22 cellular contexts compared by ENCODE assay signal in genomic region chr16:79786389-79786788, GRCh38.
A peak's percentile ranks its signal among the peaks of the same experiment; 100 is the strongest.
DNase-seq lines count a peak whose midpoint lies in the region; ATAC-seq, FAIRE-seq and TF ChIP-seq lines count a peak whose summit lies in the region.
"Had no signal": no experiment of that assay in that cellular context is flagged by ENCODE, and none has a peak within 500 bp of the region (broad histone marks: within the 10 kb centered on the region; RNA-seq: fewer than 3 reads in every experiment).

No MANE protein-coding gene starts in this region.

- no peaks in the 10 kb centered on the region for H3K9me3 ChIP-seq in HEK293 (ENCODE audit: control insufficient read depth, insufficient read depth, low read depth, low read length)
- peaks cover 4% of the 10 kb centered on the region for H3K9me3 ChIP-seq in IMR-90 (ENCODE audit: control insufficient read depth, insufficient read depth, low read length)
- no peaks in the 10 kb centered on the region for H3K9me3 ChIP-seq in H1 (ENCODE audit: insufficient read depth in 2 of 2, low read depth in 1 of 2, low read length in 1 of 2)
- H3K9me3 ChIP-seq: BE2C, BLaER1, Caco-2 had no signal

- ATAC-seq in IMR-90 (ENCODE audit: low read depth) (no peak), omental fat pad (ENCODE audit: low FRiP score) (no peak)

- no peak overlapping the region for H3K4me2 ChIP-seq in IMR-90 (ENCODE audit: low read depth, low read length)
- H3K4me2 ChIP-seq in H1 (ENCODE audit: insufficient read depth in 1 of 2, low read depth in 2 of 2, low read length in 2 of 2): no peak overlapping the region
- H3K4me2 ChIP-seq: BLaER1 had no signal

- no peaks in the 10 kb centered on the region for H3K36me3 ChIP-seq in HEK293 (ENCODE audit: control insufficient read depth in 2 of 2, insufficient read depth in 1 of 2, low read length in 2 of 2)
- H3K36me3 ChIP-seq in IMR-90 (ENCODE audit: control insufficient read depth, insufficient read depth, low read length): no peaks in the 10 kb centered on the region
- no peaks in the 10 kb centered on the region for H3K36me3 ChIP-seq in H1 (ENCODE audit: control insufficient read depth in 2 of 4, insufficient read depth in 4 of 4, low read length in 3 of 4)
- H3K36me3 ChIP-seq: BE2C, BLaER1 had no signal

- DNase-seq in IMR-90 (no peak), H1 (ENCODE audit: low read depth in 1 of 2, low spot score in 2 of 2) (no peak), COLO668 (lab: John Stamatoyannopoulos, UW; ENCODE audit: unreplicated experiment) (no peak), omental fat pad (ENCODE audit: low spot score) (no peak)
- DNase-seq: 8988T; ACHN; BE2C; C1 segment of cervical spinal cord; Caco-2; Calu3; CD4-positive, alpha-beta memory T cell; CD4-positive, CD25-positive, alpha-beta regulatory T cell; CD8-positive, alpha-beta memory T cell; DMS79 treated with DMSO at 0.1 percent for 48 hours; GF-D8 had no signal

- TF ChIP-seq POLR2A in IMR-90 (IDR thresholded peaks at IDR 0.05; ENCODE audit: low read depth, low read length): no peak
- no peak for TF ChIP-seq POLR2A in H1 (IDR thresholded peaks at IDR 0.05; ENCODE audit: control extremely low read depth in 1 of 2, low read depth in 2 of 2, low read length in 2 of 2)

- POLR2A ChIA-PET in HEK293 (lab: Yijun Ruan, JAX) (no interaction called here), IMR-90 (lab: Charles Lee; ENCODE audit: unreplicated experiment) (no interaction called here), H1 (lab: Charles Lee; ENCODE audit: partially characterized antibody) (no interaction called here)

- H4K91ac ChIP-seq in IMR-90 (ENCODE audit: insufficient read depth, low read depth, low read length): no peak overlapping the region
- H4K91ac ChIP-seq in H1 (replicated peaks; ENCODE audit: insufficient read length, low read length): no peak overlapping the region

- CTCF ChIA-PET in HEK293 (lab: Yijun Ruan, JAX) (no interaction called here), IMR-90 (lab: Yijun Ruan, JAX) (no interaction called here), H1 (lab: Charles Lee; ENCODE audit: partially characterized antibody) (no interaction called here)

- H2BK20ac ChIP-seq in IMR-90 (ENCODE audit: low read depth, low read length) (no peak overlapping the region), H1 (ENCODE audit: low read length) (no peak overlapping the region)

- no peak overlapping the region for H2BK120ac ChIP-seq in IMR-90 (ENCODE audit: low read depth, low read length)
- H2BK120ac ChIP-seq in H1 (replicated peaks; ENCODE audit: low read depth, low read length): no peak overlapping the region

- H3K56ac ChIP-seq in IMR-90 (ENCODE audit: extremely low read depth, insufficient read depth, low read length) (no peak overlapping the region), H1 (replicated peaks; ENCODE audit: insufficient read length, low read depth, low read length) (peak overlapping the region; percentile 90)

- H3K4ac ChIP-seq in IMR-90 (ENCODE audit: low read depth, low read length) (no peak overlapping the region), H1 (replicated peaks; ENCODE audit: insufficient read length, low read depth, low read length) (no peak overlapping the region)

- 64% methylated on average over 3 of the region's 3 CpGs; no CpG with 5 or more reads in 1 of the 2 experiments for WGBS in IMR-90 (ENCODE audit: extremely low coverage in 2 of 2, insufficient read length in 1 of 2), 2 experiments
- 95% methylated on average over 3 of the region's 3 CpGs; no CpG with 5 or more reads in 1 of the 2 experiments for WGBS in H1 (ENCODE audit: extremely low coverage in 1 of 2, insufficient coverage in 1 of 2, insufficient read length in 1 of 2, insufficient replicate concordance in 2 of 2, low coverage in 1 of 2, low lambda C conversion rate in 2 of 2, missing lambda C conversion rate in 1 of 2), 2 experiments

- BruUV-seq in IMR-90 (replicated peaks; lab: Mats Ljungman, UMichigan): no TSS peak

- H3K4me1 ChIP-seq in HEK293 (ENCODE audit: control insufficient read depth, insufficient read depth, low read length): no peaks in the 10 kb centered on the region
- H3K4me1 ChIP-seq in IMR-90 (ENCODE audit: control insufficient read depth, insufficient read depth, low read length): no peaks in the 10 kb centered on the region
- H3K4me1 ChIP-seq in H1 (replicated peaks in 1 of 4; ENCODE audit: control insufficient read depth in 3 of 4, insufficient read depth in 4 of 4, low read length in 3 of 4): no peaks in the 10 kb centered on the region
- H3K4me1 ChIP-seq: BE2C, BLaER1 had no signal

- dilution Hi-C loops in IMR-90 (cut with HindIII; ENCODE audit: low sequenced_read_pairs, unreplicated experiment): no loop called here

- H2BK15ac ChIP-seq in IMR-90 (ENCODE audit: low read depth, low read length) (no peak overlapping the region), H1 (ENCODE audit: low read length) (no peak overlapping the region)

- H3K79me1 ChIP-seq in IMR-90 (ENCODE audit: low read depth in 1 of 2, low read length in 2 of 2) (no peaks in the 10 kb centered on the region), H1 (ENCODE audit: low read depth, low read length) (no peaks in the 10 kb centered on the region)

- no peak overlapping the region for H3K14ac ChIP-seq in IMR-90 (replicated peaks; ENCODE audit: low read depth, low read length)
- H3K14ac ChIP-seq in H1 (ENCODE audit: insufficient read length): no peak overlapping the region

- no peak overlapping the region for H4K8ac ChIP-seq in IMR-90 (ENCODE audit: low read depth in 2 of 2, low read length in 2 of 2)
- no peak overlapping the region for H4K8ac ChIP-seq in H1 (ENCODE audit: extremely low read depth, insufficient read depth, low read length)

- H2BK5ac ChIP-seq in IMR-90 (ENCODE audit: low read depth, low read length, poor library complexity, severe bottlenecking) (peak overlapping the region; percentile 50), H1 (ENCODE audit: low read depth, low read length) (no peak overlapping the region)

- TF ChIP-seq RAD21 in IMR-90 (IDR thresholded peaks at IDR 0.05; ENCODE audit: low read length): no peak
- TF ChIP-seq RAD21 in H1 (IDR thresholded peaks at IDR 0.05 in 1 of 2, conservative IDR thresholded peaks at IDR 0.05 in 1 of 2; ENCODE audit: low read depth in 2 of 2, low read length in 2 of 2): no peak

- in situ Hi-C loops in IMR-90 (cut with MboI; ENCODE audit: low sequenced_read_pairs): no loop called here

- H3K79me2 ChIP-seq in H1 (ENCODE audit: control insufficient read depth in 1 of 2, insufficient read depth in 2 of 2, low read length in 2 of 2): no peaks in the 10 kb centered on the region

- H3K4me3 ChIP-seq in HEK293 (ENCODE audit: low read depth, low read length) (no peak overlapping the region), IMR-90 (ENCODE audit: insufficient read depth, low read depth, low read length) (no peak overlapping the region), H1 (ENCODE audit: extremely low read depth in 1 of 4, insufficient read depth in 2 of 4, low read depth in 3 of 4, low read length in 4 of 4) (no peak overlapping the region)
- H3K4me3 ChIP-seq: BLaER1 had no signal

- H3K23ac ChIP-seq in IMR-90 (ENCODE audit: low read depth, low read length) (no peak overlapping the region), H1 (ENCODE audit: insufficient read length) (no peak overlapping the region)

- TF ChIP-seq CTCF in HEK293 (tag by site-specific recombination; IDR thresholded peaks at IDR 0.05): no peak
- TF ChIP-seq CTCF in IMR-90 (conservative IDR thresholded peaks at IDR 0.05; ENCODE audit: low read depth, low read length): no peak
- no peak for TF ChIP-seq CTCF in H1 (IDR thresholded peaks at IDR 0.05; ENCODE audit: control extremely low read depth in 1 of 3, insufficient read depth in 1 of 3, low read depth in 1 of 3, low read length in 3 of 3)
- TF ChIP-seq CTCF in omental fat pad (IDR thresholded peaks at IDR 0.05): no peak

- no peak overlapping the region for H2AK5ac ChIP-seq in IMR-90 (ENCODE audit: low read depth, low read length)
- no peak overlapping the region; the same call in 1 of the 2 replicates for H2AK5ac ChIP-seq in H1 (ENCODE audit: low read depth, low read length)

- H3K27me3 ChIP-seq in IMR-90 (ENCODE audit: control insufficient read depth, insufficient read depth, low read length) (no peaks in the 10 kb centered on the region), H1 (replicated peaks in 1 of 4; ENCODE audit: control insufficient read depth in 3 of 4, extremely low read depth in 1 of 4, insufficient read depth in 3 of 4, low read length in 3 of 4) (no peaks in the 10 kb centered on the region)
- H3K27me3 ChIP-seq: BE2C, BLaER1 had no signal

- H4K20me1 ChIP-seq in IMR-90 (ENCODE audit: insufficient read depth, low read length): no peaks in the 10 kb centered on the region
- peaks cover 0 to 5% of the 10 kb centered on the region in 2 experiments for H4K20me1 ChIP-seq in H1 (replicated peaks in 1 of 2; ENCODE audit: control insufficient read depth in 1 of 2, insufficient read depth in 2 of 2, low read length in 2 of 2)
- H4K20me1 ChIP-seq: BLaER1 had no signal

- H3K18ac ChIP-seq in IMR-90 (ENCODE audit: low read depth, low read length): no peak overlapping the region
- H3K18ac ChIP-seq in H1 (ENCODE audit: extremely low read depth, low read length): no peak overlapping the region

- H3K9ac ChIP-seq in IMR-90 (ENCODE audit: low read depth, low read length): no peak overlapping the region
- H3K9ac ChIP-seq in H1 (replicated peaks in 1 of 4; ENCODE audit: extremely low read depth in 1 of 4, low read depth in 3 of 4, low read length in 3 of 4): no peak overlapping the region
- H3K9ac ChIP-seq: BLaER1 had no signal

- H3K9me1 ChIP-seq in IMR-90 (ENCODE audit: insufficient read depth, low read length): no peaks in the 10 kb centered on the region

- H4K5ac ChIP-seq in IMR-90 (ENCODE audit: low read depth, low read length): no peak overlapping the region
- no peak overlapping the region for H4K5ac ChIP-seq in H1 (ENCODE audit: insufficient read length, low read depth, low read length)

- H2AK9ac ChIP-seq in IMR-90 (replicated peaks; ENCODE audit: low read depth, low read length, poor library complexity): no peak overlapping the region

- peaks cover 8% of the 10 kb centered on the region; the same call in 1 of the 2 replicates for H3K23me2 ChIP-seq in H1 (ENCODE audit: low read depth, low read length)

- TF ChIP-seq EP300 in H1 (IDR thresholded peaks at IDR 0.05; ENCODE audit: borderline replicate concordance in 1 of 2, low read depth in 2 of 2, low read length in 2 of 2): no peak

- intact Hi-C loops in IMR-90 (cut with micrococcal nuclease): no loop called here

- no peak overlapping the region for H2BK12ac ChIP-seq in H1 (ENCODE audit: low read depth, low read length)

- H3K27ac ChIP-seq in HEK293 (ENCODE audit: extremely low read depth, low read depth, low read length): no peak overlapping the region
- H3K27ac ChIP-seq in IMR-90 (ENCODE audit: insufficient read depth, low read length): no peak overlapping the region
- H3K27ac ChIP-seq in H1 (ENCODE audit: low read depth, low read length): no peak overlapping the region
- H3K27ac ChIP-seq: BLaER1 had no signal

- no peak for FAIRE-seq in H1 (lab: Jason Lieb, UNC)
- FAIRE-seq: A204.1, D721Med, G401.6, GM12891, GM19239 had no signal

- H2AFZ ChIP-seq in IMR-90 (replicated peaks; ENCODE audit: low read length, poor library complexity) (no peak overlapping the region), H1 (ENCODE audit: low read length) (no peak overlapping the region)

TF ChIP-seq in IMR-90, 13 proteins besides CTCF, POLR2A, EP300 and RAD21 (continues in another document):
- no peak for TF ChIP-seq CHD1 (IDR thresholded peaks at IDR 0.05; ENCODE audit: low read depth, low read length)

TF ChIP-seq in H1, 55 proteins besides CTCF, POLR2A, EP300 and RAD21 (continues in another document):
- no peak for TF ChIP-seq RBBP5 (IDR thresholded peaks at IDR 0.05; ENCODE audit: borderline replicate concordance, low read depth, low read length)
